8 cellular contexts compared by ENCODE assay signal in genomic region chrY:17787214-17787613, GRCh38.
DNase-seq lines count a peak whose midpoint lies in the region; ATAC-seq, FAIRE-seq and TF ChIP-seq lines count a peak whose summit lies in the region.
"Not testable (repeated sequence)": the region's sequence is repeated elsewhere in the genome, so short reads cannot be mapped to it uniquely, and the experiment has no call there.

No MANE protein-coding gene starts in this region.

- not testable (repeated sequence) for TF ChIP-seq POLR2A in A549 (IDR thresholded peaks at IDR 0.05; ENCODE audit: low read length); body of pancreas (IDR thresholded peaks at IDR 0.05)

- not testable (repeated sequence) for H3K27ac ChIP-seq in A549; RWPE2 (ENCODE audit: poor library complexity, severe bottlenecking); body of pancreas; foreskin keratinocyte; kidney (ENCODE audit: low read depth in 2 of 2, low read length in 2 of 2)

- intact Hi-C loops in body of pancreas (cut with DNase I); kidney (cut with DNase I): not testable (repeated sequence)

- DNase-seq in A549 (ENCODE audit: low read depth in 1 of 2, low spot score in 1 of 2); RCC 7860 (ENCODE audit: low spot score); RWPE2 (ENCODE audit: low spot score); body of pancreas; foreskin keratinocyte; kidney; left lobe of liver (ENCODE audit: low spot score): not testable (repeated sequence)

- TF ChIP-seq CTCF in A549 (IDR thresholded peaks at IDR 0.05); RWPE2 (IDR thresholded peaks at IDR 0.05; ENCODE audit: poor library complexity, severe bottlenecking); body of pancreas (IDR thresholded peaks at IDR 0.05); foreskin keratinocyte (conservative IDR thresholded peaks at IDR 0.05); kidney (IDR thresholded peaks at IDR 0.05; ENCODE audit: borderline replicate concordance, extremely low read depth, insufficient read depth): not testable (repeated sequence)

- H3K9me3 ChIP-seq in A549; RWPE2 (ENCODE audit: severe bottlenecking); body of pancreas; kidney (ENCODE audit: control insufficient read depth in 1 of 2, low read length in 2 of 2): not testable (repeated sequence)

- CTCF ChIA-PET in A549 (lab: Yijun Ruan, JAX) = not testable (repeated sequence)

- not testable (repeated sequence) for H3K4me2 ChIP-seq in A549

- not testable (repeated sequence) for H3K4me3 ChIP-seq in A549; RWPE2 (ENCODE audit: severe bottlenecking); body of pancreas; kidney (ENCODE audit: low read length in 2 of 2)

- POLR2A ChIA-PET in A549 (lab: Yijun Ruan, JAX) = not testable (repeated sequence)

- H3K27me3 ChIP-seq in RWPE2 (ENCODE audit: insufficient read depth, poor library complexity, severe bottlenecking); body of pancreas; foreskin keratinocyte: not testable (repeated sequence)

- H3K36me3 ChIP-seq in RWPE2 (ENCODE audit: low read depth); body of pancreas (replicated peaks in 1 of 2; ENCODE audit: insufficient read depth in 1 of 2, low read depth in 2 of 2); kidney (ENCODE audit: control insufficient read depth in 1 of 2, insufficient read depth in 2 of 2, low read length in 2 of 2): not testable (repeated sequence)

- TF ChIP-seq EP300 in A549 (IDR thresholded peaks at IDR 0.05) = not testable (repeated sequence)

- H3K4me1 ChIP-seq in A549; RWPE2 (ENCODE audit: insufficient read depth, poor library complexity, severe bottlenecking); body of pancreas; foreskin keratinocyte; kidney (ENCODE audit: control insufficient read depth in 1 of 2, insufficient read depth in 1 of 2, low read depth in 1 of 2, low read length in 2 of 2): not testable (repeated sequence)

- H3K9ac ChIP-seq in kidney (ENCODE audit: low read length in 2 of 2) = not testable (repeated sequence)

- no CpG with 5 or more reads among the region's 3 CpGs for WGBS in A549 (ENCODE audit: missing lambda C conversion rate)
- no CpG with 5 or more reads among the region's 3 CpGs for WGBS in body of pancreas, 2 donors

- ATAC-seq in A549 (peak; percentile 80 to 82), RWPE2 (ENCODE audit: low read depth) (peak; percentile 93), body of pancreas (peak; percentile 65), foreskin keratinocyte (peak; percentile 96), left lobe of liver (peak; percentile 94)

- FAIRE-seq in A549 (lab: Jason Lieb, UNC) (peak; percentile 83), RCC 7860 (lab: Jason Lieb, UNC) (peak; percentile 100), islet of Langerhans (lab: Jason Lieb, UNC) (peak; percentile 89), kidney (lab: Jason Lieb, UNC) (peak; percentile 67)

- not testable (repeated sequence) for TF ChIP-seq RAD21 in A549 (conservative IDR thresholded peaks at IDR 0.05 in 1 of 2, IDR thresholded peaks at IDR 0.05 in 1 of 2)
